Comparison of ENCODE assay signal across 26 cellular contexts in the genomic region with DNA sequence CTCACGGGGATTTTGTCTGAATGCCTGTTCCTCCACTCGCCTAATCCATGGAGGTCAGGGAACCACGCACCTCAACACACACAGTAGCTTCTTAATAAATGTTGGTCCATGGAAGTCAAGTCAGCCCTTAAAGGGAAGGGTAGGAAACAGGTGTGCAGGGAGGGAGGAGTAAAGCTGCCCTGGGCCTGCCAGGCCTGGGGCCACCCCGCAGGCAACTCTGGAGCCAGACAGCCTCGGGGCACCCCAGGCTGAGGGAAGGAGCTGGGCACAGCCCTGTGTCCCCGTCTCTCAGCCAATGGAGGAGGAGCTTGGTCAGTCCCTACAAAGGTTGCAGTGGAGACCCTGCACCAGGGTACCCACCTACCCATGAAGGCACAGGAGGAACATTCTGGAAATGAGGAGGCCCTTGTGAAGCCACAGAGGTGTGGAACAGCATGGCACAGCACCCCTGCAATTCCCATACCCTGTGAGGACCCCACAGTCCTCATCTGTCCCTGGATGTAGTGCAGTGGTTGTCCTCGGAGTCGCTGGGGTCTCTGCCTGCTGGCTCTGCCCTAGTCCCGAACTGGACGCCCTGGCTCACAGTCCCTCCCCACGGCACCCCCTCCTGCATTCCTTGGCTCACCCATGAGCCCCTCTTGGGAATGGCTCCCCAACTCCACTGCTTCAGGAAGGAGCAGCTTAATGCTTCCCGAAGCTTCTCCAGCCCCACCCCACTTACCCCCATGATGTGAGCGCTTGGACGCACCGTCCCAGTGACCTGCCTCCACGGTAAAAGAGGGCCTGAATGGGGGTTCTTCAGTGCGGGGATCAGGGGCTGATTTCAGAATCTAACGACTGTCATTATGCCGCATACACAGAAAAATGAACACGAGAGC.
"Had no signal": no experiment of that assay in that cellular context is flagged by ENCODE, and none has a peak within 500 bp of the region (broad histone marks: within the 10 kb centered on the region; RNA-seq: fewer than 3 reads in every experiment).

No MANE protein-coding gene starts in this region.

- H3K4me3 Mint-ChIP-seq: activated B cell treated with CpG ODN at 0.5 μM for 24 hours; activated CD8-positive, alpha-beta T cell treated with anti-CD3 and anti-CD28 coated beads, Interleukin-2, amount 10 ng/mL, durations not matched to agents 7 days and 5 days; activated naive CD4-positive, alpha-beta T cell treated with anti-CD3 and anti-CD28 coated beads for 36 hours; activated naive CD8-positive, alpha-beta T cell had no signal

- H3K36me3 ChIP-seq: brain microvascular endothelial cell, cardiac muscle cell, MG63 had no signal

- H3K27me3 ChIP-seq: brain microvascular endothelial cell, cardiac muscle cell, MG63 had no signal

- H3K27me3 Mint-ChIP-seq: activated B cell treated with CpG ODN at 0.5 μM for 24 hours; activated naive CD8-positive, alpha-beta T cell had no signal

- ATAC-seq: activated CD8-positive, alpha-beta T cell treated with anti-CD3 and anti-CD28 coated beads, Interleukin-2, amount 10 ng/mL, durations not matched to agents 7 days and 5 days had no signal

- H3K4me1 Mint-ChIP-seq: activated B cell treated with CpG ODN at 0.5 μM for 24 hours had no signal

- H3K9me3 Mint-ChIP-seq: activated B cell treated with CpG ODN at 0.5 μM for 24 hours; activated naive CD4-positive, alpha-beta T cell treated with anti-CD3 and anti-CD28 coated beads for 36 hours had no signal

- DNase-seq: activated B cell treated with CpG ODN at 0.5 μM for 24 hours; activated CD4-positive, alpha-beta T cell treated with anti-CD3 and anti-CD28 coated beads for 1 hour; activated CD4-positive, alpha-beta T cell treated with anti-CD3 and anti-CD28 coated beads, Interleukin-2, amount 50 U/mL, for 1 hour; activated CD8-positive, alpha-beta memory T cell treated with anti-CD3 and anti-CD28 coated beads, Interleukin-2, amount 50 U/mL, for 48 hours; activated CD8-positive, alpha-beta T cell treated with anti-CD3 and anti-CD28 coated beads, Interleukin-2, amount 10 ng/mL, durations not matched to agents 7 days and 5 days; activated gamma-delta T cell; activated naive CD4-positive, alpha-beta T cell treated with anti-CD3 and anti-CD28 coated beads for 36 hours; activated T-cell treated with anti-CD3 and anti-CD28 coated beads, Interleukin-2, amount 50 U/mL, for 1 hour; amygdala; brain microvascular endothelial cell; MG63; MV-4-11; NCI-H1092 treated with DMSO at 0.1 percent for 48 hours; NCI-H1417 treated with DMSO at 0.1 percent for 48 hours; NCI-H1694; NCI-H2029; NCI-H2107; NCI-H2171 treated with DMSO at 0.1 percent for 48 hours; NCI-H226; NCI-H510A; NCI-H526 treated with DMSO at 0.1 percent for 48 hours; NCI-H82; SIG-M5; T1000 had no signal

- H3K27ac Mint-ChIP-seq: activated B cell treated with CpG ODN at 0.5 μM for 24 hours; activated CD8-positive, alpha-beta T cell treated with anti-CD3 and anti-CD28 coated beads, Interleukin-2, amount 10 ng/mL, durations not matched to agents 7 days and 5 days; activated naive CD4-positive, alpha-beta T cell treated with anti-CD3 and anti-CD28 coated beads for 36 hours; activated naive CD8-positive, alpha-beta T cell had no signal

- H3K36me3 Mint-ChIP-seq: activated naive CD8-positive, alpha-beta T cell had no signal

- H3K27ac ChIP-seq: brain microvascular endothelial cell, cardiac muscle cell had no signal

- H3K4me3 ChIP-seq: cardiac muscle cell, MG63 had no signal

- H3K9me3 ChIP-seq: MG63 had no signal
